Comparison of ENCODE assay signal across 22 cellular contexts in genomic region chr2:225367482-225367881, GRCh38. TPM values are rescaled to one million over a fixed set of nuclear protein-coding genes. Genes with fewer than 3 reads are reported as not detected.
DNase-seq lines count a peak whose midpoint lies in the region; ATAC-seq, FAIRE-seq and TF ChIP-seq lines count a peak whose summit lies in the region.
"Had no signal": no experiment of that assay in that cellular context is flagged by ENCODE, and none has a peak within 500 bp of the region (broad histone marks: within the 10 kb centered on the region; RNA-seq: fewer than 3 reads in every experiment).

No MANE protein-coding gene starts in this region.

- H3K27ac ChIP-seq in H9 (ENCODE audit: insufficient read length, low read depth, low read length) (no peak overlapping the region), astrocyte (ENCODE audit: low read depth, low read length) (no peak overlapping the region), mesodermal cell (ENCODE audit: low read depth, low read length, severe bottlenecking) (peak overlapping the region; percentile 26)
- H3K27ac ChIP-seq: A549, BLaER1, PC-9, RWPE1 had no signal

- no peak overlapping the region for H3K14ac ChIP-seq in H9 (ENCODE audit: insufficient read depth, low read length)

- no peak overlapping the region for H3K27ac Mint-ChIP-seq in H9
- H3K27ac Mint-ChIP-seq in astrocyte (ENCODE audit: unreplicated experiment): peak overlapping the region; percentile 8
- no peak overlapping the region for H3K27ac Mint-ChIP-seq in activated CD8-positive, alpha-beta memory T cell treated with anti-CD3 and anti-CD28 coated beads, Interleukin-2, amount 10 ng/mL, durations not matched to agents 7 days and 5 days
- H3K27ac Mint-ChIP-seq: CD4-positive, alpha-beta memory T cell had no signal

- CTCF ChIA-PET in activated CD8-positive, alpha-beta memory T cell treated with anti-CD3 and anti-CD28 coated beads, Interleukin-2, amount 10 ng/mL, durations not matched to agents 7 days and 5 days (lab: Charles Lee): no interaction called here

- ATAC-seq in GM18907 (IDR thresholded peaks at IDR 0.05; ENCODE audit: unreplicated experiment) (no peak), GM21360 (IDR thresholded peaks at IDR 0.05; ENCODE audit: unreplicated experiment) (no peak)
- ATAC-seq in activated CD8-positive, alpha-beta memory T cell treated with anti-CD3 and anti-CD28 coated beads, Interleukin-2, amount 10 ng/mL, durations not matched to agents 7 days and 5 days: no peak
- ATAC-seq: A549, SK-N-SH treated with all-trans-retinoic acid at 6 μM for 48 hours had no signal

- no peak overlapping the region for H2BK5ac ChIP-seq in H9 (ENCODE audit: insufficient read length, low read length)

- H3K23ac ChIP-seq in H9 (ENCODE audit: insufficient read length, low read depth, low read length): no peak overlapping the region

- H3K4me3 ChIP-seq in astrocyte (ENCODE audit: insufficient read depth, low read depth, low read length): no peak overlapping the region
- H3K4me3 ChIP-seq in mesodermal cell (ENCODE audit: extremely low read depth, insufficient read depth, low read length, poor library complexity, severe bottlenecking): no peak overlapping the region
- H3K4me3 ChIP-seq: A549, BLaER1, HAP-1, PC-9 had no signal

- H3K4me2 ChIP-seq in H9 (ENCODE audit: insufficient read depth, insufficient read length, low read length) (no peak overlapping the region), astrocyte (ENCODE audit: low read length) (no peak overlapping the region)
- H3K4me2 ChIP-seq: A549, BLaER1, PC-9 had no signal

- H3K9me3 ChIP-seq in H9 (ENCODE audit: control insufficient read depth, low read depth, low read length): no peaks in the 10 kb centered on the region
- H3K9me3 ChIP-seq in astrocyte (ENCODE audit: insufficient read depth, low read depth, low read length): no peaks in the 10 kb centered on the region
- no peaks in the 10 kb centered on the region for H3K9me3 ChIP-seq in mesodermal cell (ENCODE audit: control insufficient read depth, low read length)
- H3K9me3 ChIP-seq: A549, BLaER1, HAP-1 had no signal

- H2AK5ac ChIP-seq in H9 (ENCODE audit: insufficient read length, low read length): no peak overlapping the region

- no peak overlapping the region for H3K4me3 Mint-ChIP-seq in H9
- no peak overlapping the region for H3K4me3 Mint-ChIP-seq in astrocyte (ENCODE audit: unreplicated experiment)
- no peak overlapping the region for H3K4me3 Mint-ChIP-seq in activated CD8-positive, alpha-beta memory T cell treated with anti-CD3 and anti-CD28 coated beads, Interleukin-2, amount 10 ng/mL, durations not matched to agents 7 days and 5 days
- H3K4me3 Mint-ChIP-seq: CD4-positive, alpha-beta memory T cell had no signal

- no peak for TF ChIP-seq CTCF in H9 (conservative IDR thresholded peaks at IDR 0.05)
- no peak for TF ChIP-seq CTCF in astrocyte (IDR thresholded peaks at IDR 0.05; ENCODE audit: insufficient read depth, low read depth, low read length)

- H3K9ac ChIP-seq in H9 (ENCODE audit: extremely low read depth, insufficient read length, low read length) (no peak overlapping the region), astrocyte (ENCODE audit: low read length) (no peak overlapping the region)
- H3K9ac ChIP-seq: BLaER1 had no signal

- no peak overlapping the region for H3T11ph ChIP-seq in H9 (ENCODE audit: low read length)

- H2BK12ac ChIP-seq in H9 (ENCODE audit: insufficient read length, low read depth, low read length): no peak overlapping the region

- no CpG with 5 or more reads among the region's 1 CpG for WGBS in H9 (ENCODE audit: extremely low coverage, insufficient read length, low lambda C conversion rate)
- 33 to 43% methylated on average over 1 of the region's 1 CpG for WGBS in mesodermal cell (ENCODE audit: insufficient coverage in 2 of 2), 2 experiments

- H3K27me3 Mint-ChIP-seq in H9 (ENCODE audit: low read depth) (peaks cover 3% of the 10 kb centered on the region; the same call in 1 of the 2 replicates), astrocyte (ENCODE audit: low read depth, unreplicated experiment) (no peaks in the 10 kb centered on the region)
- peaks cover 9% of the 10 kb centered on the region for H3K27me3 Mint-ChIP-seq in activated CD8-positive, alpha-beta memory T cell treated with anti-CD3 and anti-CD28 coated beads, Interleukin-2, amount 10 ng/mL, durations not matched to agents 7 days and 5 days

- H3K36me3 ChIP-seq in astrocyte (ENCODE audit: insufficient read depth, low read length): no peaks in the 10 kb centered on the region
- no peaks in the 10 kb centered on the region for H3K36me3 ChIP-seq in mesodermal cell (ENCODE audit: control insufficient read depth, insufficient read depth, low read length)
- H3K36me3 ChIP-seq: BLaER1, HAP-1 had no signal

- peak; percentile 31 for DNase-seq in H9
- peak; percentile 6 for DNase-seq in astrocyte (ENCODE audit: low read depth)
- peak; percentile 3 for DNase-seq in iPS DF 4.7 (ENCODE audit: extremely low read depth, low spot score)
- no peak for DNase-seq in NCI-H526 (lab: John Stamatoyannopoulos, UW)
- no peak for DNase-seq in activated CD8-positive, alpha-beta memory T cell treated with anti-CD3 and anti-CD28 coated beads, Interleukin-2, amount 10 ng/mL, durations not matched to agents 7 days and 5 days
- DNase-seq: CD4-positive, alpha-beta memory T cell; Kasumi-1; MM.1S; NCI-H1694 treated with DMSO at 0.1 percent for 48 hours; NCI-H226; NCI-H524; SIG-M5 had no signal

- H3K79me1 ChIP-seq in H9 (ENCODE audit: insufficient read depth, low read depth, low read length, poor library complexity, severe bottlenecking): no peaks in the 10 kb centered on the region

- no peaks in the 10 kb centered on the region for H3K36me3 Mint-ChIP-seq in H9 (ENCODE audit: insufficient read depth in 1 of 3, low read depth in 3 of 3)
- no peaks in the 10 kb centered on the region for H3K36me3 Mint-ChIP-seq in astrocyte (ENCODE audit: low read depth, unreplicated experiment)
- H3K36me3 Mint-ChIP-seq in activated CD8-positive, alpha-beta memory T cell treated with anti-CD3 and anti-CD28 coated beads, Interleukin-2, amount 10 ng/mL, durations not matched to agents 7 days and 5 days: no peaks in the 10 kb centered on the region
- H3K36me3 Mint-ChIP-seq: CD4-positive, alpha-beta memory T cell had no signal

- H2BK20ac ChIP-seq in H9 (ENCODE audit: low read depth, low read length, poor library complexity, severe bottlenecking): no peak overlapping the region

- no peaks in the 10 kb centered on the region for H3K23me2 ChIP-seq in H9 (ENCODE audit: insufficient read length, low read depth, low read length, poor library complexity, severe bottlenecking)

- H3K4me1 ChIP-seq in H9 (ENCODE audit: insufficient read depth, low read length) (no peaks in the 10 kb centered on the region), astrocyte (ENCODE audit: insufficient read depth, low read length) (no peaks in the 10 kb centered on the region), mesodermal cell (ENCODE audit: control insufficient read depth, insufficient read depth, low read length, poor library complexity, severe bottlenecking) (peaks cover 6% of the 10 kb centered on the region)
- H3K4me1 ChIP-seq: A549, BLaER1, HAP-1 had no signal

- H3K4me1 Mint-ChIP-seq in H9 (peaks cover 5 to 13% of the 10 kb centered on the region in 2 experiments), astrocyte (ENCODE audit: low read depth, unreplicated experiment) (peaks cover 20% of the 10 kb centered on the region)
- H3K4me1 Mint-ChIP-seq in activated CD8-positive, alpha-beta memory T cell treated with anti-CD3 and anti-CD28 coated beads, Interleukin-2, amount 10 ng/mL, durations not matched to agents 7 days and 5 days: no peaks in the 10 kb centered on the region
- H3K4me1 Mint-ChIP-seq: CD4-positive, alpha-beta memory T cell had no signal

- no peak overlapping the region for H2BK120ac ChIP-seq in H9 (ENCODE audit: low read depth, low read length, poor library complexity, severe bottlenecking)

- H4K20me1 ChIP-seq in H9 (ENCODE audit: control insufficient read depth, insufficient read depth, insufficient read length): no peaks in the 10 kb centered on the region
- H4K20me1 ChIP-seq in astrocyte (ENCODE audit: insufficient read depth, low read length): no peaks in the 10 kb centered on the region
- H4K20me1 ChIP-seq: BLaER1 had no signal

- H3K27me3 ChIP-seq in H9 (ENCODE audit: insufficient read depth, low read length): no peaks in the 10 kb centered on the region
- no peaks in the 10 kb centered on the region for H3K27me3 ChIP-seq in astrocyte (ENCODE audit: insufficient read depth, low read length)
- H3K27me3 ChIP-seq: BLaER1 had no signal

- no peak overlapping the region for H4K5ac ChIP-seq in H9 (ENCODE audit: insufficient read length, low read depth, low read length)

- H4K8ac ChIP-seq in H9 (replicated peaks; ENCODE audit: insufficient read length, low read depth, low read length): no peak overlapping the region

- no peak overlapping the region for H3K56ac ChIP-seq in H9 (ENCODE audit: insufficient read length, low read depth, low read length)

- H4K91ac ChIP-seq in H9 (ENCODE audit: insufficient read length, low read depth, low read length): no peak overlapping the region

- FAIRE-seq in astrocyte (lab: Jason Lieb, UNC): no peak
- FAIRE-seq: A549, GM12891 had no signal

- no peak overlapping the region for H3K4ac ChIP-seq in H9 (ENCODE audit: low read depth, low read length)

- H3K9me3 Mint-ChIP-seq in H9 (no peaks in the 10 kb centered on the region), astrocyte (ENCODE audit: unreplicated experiment) (no peaks in the 10 kb centered on the region)
- H3K9me3 Mint-ChIP-seq in activated CD8-positive, alpha-beta memory T cell treated with anti-CD3 and anti-CD28 coated beads, Interleukin-2, amount 10 ng/mL, durations not matched to agents 7 days and 5 days (ENCODE audit: low read depth): no peaks in the 10 kb centered on the region
- H3K9me3 Mint-ChIP-seq: CD4-positive, alpha-beta memory T cell had no signal

- H3K79me2 ChIP-seq in H9 (ENCODE audit: insufficient read depth, low read length) (no peaks in the 10 kb centered on the region), astrocyte (ENCODE audit: insufficient read depth, low read length) (no peaks in the 10 kb centered on the region)

- no peak overlapping the region for H3K18ac ChIP-seq in H9 (ENCODE audit: insufficient read length, low read depth, low read length)

- H2BK15ac ChIP-seq in H9 (ENCODE audit: low read depth, low read length): no peak overlapping the region

- H2AFZ ChIP-seq in H9 (ENCODE audit: low read length): no peak overlapping the region
- no peak overlapping the region for H2AFZ ChIP-seq in astrocyte (ENCODE audit: low read depth, low read length)
- H2AFZ ChIP-seq: PC-9 had no signal

RNA-seq across cellular contexts. Expression of gene NYAP2, which starts 32.0 kb away (rescaled TPM):
- total RNA-seq in H9 (2021) (not detected in 2 replicates), astrocyte (0.14 and 0.19 TPM in 2 replicates)
- polyA plus RNA-seq in mesodermal cell (2013, experiment 1 of 2): 0.29 TPM
- 0.20 TPM for polyA plus RNA-seq in mesodermal cell (2013, experiment 2 of 2)
- not detected for total RNA-seq in activated CD8-positive, alpha-beta memory T cell treated with anti-CD3 and anti-CD28 coated beads, Interleukin-2, amount 10 ng/mL, durations not matched to agents 7 days and 5 days
- polyA plus RNA-seq: CD4-positive, alpha-beta memory T cell had no signal

Comparison
In these comparisons a context has a peak if more than half of its experiments do, and no peak if none do; other contexts are left out.
1. DNase-seq: peak in H9 (single experiment), astrocyte (single experiment) and iPS DF 4.7 (single experiment); none in NCI-H526 (0 of 2) and activated CD8-positive, alpha-beta memory T cell treated with anti-CD3 and anti-CD28 coated beads, Interleukin-2, amount 10 ng/mL, durations not matched to agents 7 days and 5 days (single experiment).